19 cellular contexts compared by ENCODE assay signal in genomic region chr5:10808347-10809212, GRCh38.
"Had no signal": no experiment of that assay in that cellular context is flagged by ENCODE, and none has a peak within 500 bp of the region (broad histone marks: within the 10 kb centered on the region; RNA-seq: fewer than 3 reads in every experiment).

No MANE protein-coding gene starts in this region.

- H3K9me3 ChIP-seq: esophagus squamous epithelium, pancreas had no signal

- H3K27ac ChIP-seq: epithelial cell of prostate, esophagus squamous epithelium, pancreas, right atrium auricular region, spleen, tibial nerve had no signal

- H3K4me1 ChIP-seq: esophagus squamous epithelium, right atrium auricular region, tibial nerve had no signal

- H3K36me3 ChIP-seq: esophagus squamous epithelium, pancreas, right atrium auricular region, spleen, tibial nerve had no signal

- ATAC-seq: activated CD4-positive, alpha-beta T cell treated with anti-CD3 and anti-CD28 coated beads for 36 hours; activated CD8-positive, alpha-beta memory T cell treated with anti-CD3 and anti-CD28 coated beads, Interleukin-2, amount 10 ng/mL, durations not matched to agents 7 days and 5 days; activated CD8-positive, alpha-beta T cell treated with anti-CD3 and anti-CD28 coated beads, Interleukin-2, amount 10 ng/mL, durations not matched to agents 7 days and 5 days; activated naive CD8-positive, alpha-beta T cell treated with anti-CD3 and anti-CD28 coated beads, Interleukin-2, amount 50 U/mL, for 24 hours; left ventricle myocardium superior had no signal

- DNase-seq: activated CD4-positive, alpha-beta T cell treated with anti-CD3 and anti-CD28 coated beads for 36 hours; activated CD4-positive, CD25-positive, alpha-beta regulatory T cell; activated CD8-positive, alpha-beta memory T cell treated with anti-CD3 and anti-CD28 coated beads, Interleukin-2, amount 10 ng/mL, durations not matched to agents 7 days and 5 days; activated CD8-positive, alpha-beta T cell treated with anti-CD3 and anti-CD28 coated beads, Interleukin-2, amount 10 ng/mL, durations not matched to agents 7 days and 5 days; activated naive CD8-positive, alpha-beta T cell treated with anti-CD3 and anti-CD28 coated beads, Interleukin-2, amount 50 U/mL, for 24 hours; activated T-cell treated with anti-CD3 and anti-CD28 coated beads, Interleukin-2, amount 50 U/mL, for 48 hours; anterior cingulate cortex; effector CD8-positive, alpha-beta T cell; esophagus squamous epithelium; foreskin melanocyte; left ventricle myocardium superior; mammary epithelial cell; naive B cell; pancreas; spleen; stimulated activated naive CD4-positive, alpha-beta T cell treated with Interleukin-2 at 50 U/mL for 16 hours had no signal

- H3K27me3 ChIP-seq: pancreas, right atrium auricular region, tibial nerve had no signal

- H3K4me3 ChIP-seq: esophagus squamous epithelium, pancreas, right atrium auricular region, spleen, tibial nerve had no signal
